Comparison of ENCODE assay signal across 8 cellular contexts in the genomic region with DNA sequence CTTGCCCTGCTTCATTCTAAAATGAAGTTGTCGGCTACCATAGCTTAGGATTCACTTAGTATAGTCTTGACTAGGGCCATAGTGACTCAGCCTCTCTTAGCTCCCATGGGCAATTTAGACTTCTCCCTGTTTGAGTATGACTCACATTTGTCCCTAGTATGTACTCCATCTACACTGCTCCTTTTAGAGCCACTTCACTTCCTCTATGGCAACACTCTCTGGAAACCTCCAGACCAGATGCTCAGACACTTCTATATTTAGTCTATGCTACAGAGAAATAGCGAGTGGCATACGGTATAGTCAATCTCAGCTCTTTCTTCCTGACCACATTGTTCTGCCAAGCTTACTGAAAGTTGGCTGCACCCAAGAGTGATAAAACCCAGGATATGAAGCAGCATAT.
DNase-seq lines count a peak whose midpoint lies in the region; ATAC-seq lines count a peak whose summit lies in the region.

No MANE protein-coding gene starts in this region.

- CTCF ChIA-PET in activated naive CD4-positive, alpha-beta T cell treated with anti-CD3 and anti-CD28 coated beads, Interleukin-2, amount 10 ng/mL, durations not matched to agents 7 days and 5 days (lab: Charles Lee), result interaction anchor here (1.1 to 1.3 kb wide), 2 partner anchors 130 to 300 kb away, joined by 3 read pairs; no protein-coding TSS in a partner anchor

- H3K27me3 Mint-ChIP-seq in activated naive CD4-positive, alpha-beta T cell treated with anti-CD3 and anti-CD28 coated beads, Interleukin-2, amount 10 ng/mL, durations not matched to agents 7 days and 5 days, result peaks cover 32% of the 10 kb centered on the region

- no peak overlapping the region for H3K27ac Mint-ChIP-seq in activated naive CD4-positive, alpha-beta T cell treated with anti-CD3 and anti-CD28 coated beads, Interleukin-2, amount 10 ng/mL, durations not matched to agents 7 days and 5 days

- peaks cover 4% of the 10 kb centered on the region for H3K4me1 Mint-ChIP-seq in activated naive CD4-positive, alpha-beta T cell treated with anti-CD3 and anti-CD28 coated beads, Interleukin-2, amount 10 ng/mL, durations not matched to agents 7 days and 5 days

- no peaks in the 10 kb centered on the region for H3K36me3 Mint-ChIP-seq in activated naive CD4-positive, alpha-beta T cell treated with anti-CD3 and anti-CD28 coated beads, Interleukin-2, amount 10 ng/mL, durations not matched to agents 7 days and 5 days

- DNase-seq in CD1c-positive myeloid dendritic cell (ENCODE audit: extremely low spot score) (peak; percentile 78), NCI-H446 treated with DMSO at 0.1 percent for 48 hours (lab: John Stamatoyannopoulos, UW) (peak; percentile 12), dedifferentiated amniotic fluid mesenchymal stem cell (ENCODE audit: extremely low spot score) (peak; percentile 26), midbrain (lab: John Stamatoyannopoulos, UW) (peak; percentile 54)
- no peak for DNase-seq in stimulated activated CD4-positive, alpha-beta T cell treated with anti-CD3 and anti-CD28 coated beads, Interleukin-4, amount 100 ng/mL, for 24 hours
- no peak for DNase-seq in activated naive CD4-positive, alpha-beta T cell treated with anti-CD3 and anti-CD28 coated beads, Interleukin-2, amount 10 ng/mL, durations not matched to agents 7 days and 5 days

- H3K4me3 Mint-ChIP-seq in activated naive CD4-positive, alpha-beta T cell treated with anti-CD3 and anti-CD28 coated beads, Interleukin-2, amount 10 ng/mL, durations not matched to agents 7 days and 5 days, result no peak overlapping the region

- no peak for ATAC-seq in HG03520 (IDR thresholded peaks at IDR 0.05; ENCODE audit: unreplicated experiment)
- no peak for ATAC-seq in GM18870 (IDR thresholded peaks at IDR 0.05; ENCODE audit: unreplicated experiment)

- no peaks in the 10 kb centered on the region for H3K9me3 Mint-ChIP-seq in activated naive CD4-positive, alpha-beta T cell treated with anti-CD3 and anti-CD28 coated beads, Interleukin-2, amount 10 ng/mL, durations not matched to agents 7 days and 5 days

Comparison
In these comparisons a context has a peak if more than half of its experiments do, and no peak if none do; other contexts are left out.
1. DNase-seq: peak in CD1c-positive myeloid dendritic cell (single experiment), NCI-H446 treated with DMSO at 0.1 percent for 48 hours (single experiment), dedifferentiated amniotic fluid mesenchymal stem cell (single experiment) and midbrain (single experiment); none in stimulated activated CD4-positive, alpha-beta T cell treated with anti-CD3 and anti-CD28 coated beads, Interleukin-4, amount 100 ng/mL, for 24 hours (single experiment) and activated naive CD4-positive, alpha-beta T cell treated with anti-CD3 and anti-CD28 coated beads, Interleukin-2, amount 10 ng/mL, durations not matched to agents 7 days and 5 days (single experiment).